In genomic region chr21:31343680-31344480, GRCh38 we compare ENCODE assay signal across 7 cellular contexts. TPM values are rescaled to one million over a fixed set of nuclear protein-coding genes. Genes with fewer than 3 reads are reported as not detected.
DNase-seq lines count a peak whose midpoint lies in the region; ATAC-seq and TF ChIP-seq lines count a peak whose summit lies in the region.

TSS of gene TIAM1 (minus strand) at chr21:31344261. CDS start at chr21:31266972, 77,289 bp downstream.

- CTCF ChIA-PET in Panc1 (lab: Charles Lee), result no interaction called here

- no peaks in the 10 kb centered on the region for H3K9me3 Mint-ChIP-seq in GM23338

- no peaks in the 10 kb centered on the region; the same call in 1 of the 2 replicates for H4K20me1 ChIP-seq in GM23338 (replicated peaks; ENCODE audit: insufficient read depth)

- H3K27ac ChIP-seq in GM23338 (ENCODE audit: low read depth), result no peak within 1 kb of the TSS
- no peak within 1 kb of the TSS for H3K27ac ChIP-seq in Panc1 (ENCODE audit: low read length)
- peak within 1 kb of the TSS; percentile 62 for H3K27ac ChIP-seq in brain microvascular endothelial cell
- peak within 1 kb of the TSS; percentile 48 for H3K27ac ChIP-seq in iPS-18a (ENCODE audit: low read length)

- H2AFZ ChIP-seq in GM23338, result peak within 1 kb of the TSS; percentile 60

- POLR2A ChIA-PET in Panc1 (lab: Charles Lee), result no interaction called here

- in situ Hi-C loops in Panc1 (cut with HindIII; ENCODE audit: low pct_unique_long_range_greater_than_20kb, low sequenced_read_pairs) (no loop called here), brain microvascular endothelial cell (cut with HindIII; ENCODE audit: low pct_ligation_motif_present, low sequenced_read_pairs) (no loop called here)

- peak; percentile 91 for ATAC-seq in GM23338
- peak; percentile 84 for ATAC-seq in Panc1
- ATAC-seq in HG02759 (IDR thresholded peaks at IDR 0.05; ENCODE audit: unreplicated experiment), result no peak

- no peaks in the 10 kb centered on the region for H3K9me3 ChIP-seq in Panc1 (ENCODE audit: control insufficient read depth, insufficient read depth, low read depth, low read length)
- no peaks in the 10 kb centered on the region for H3K9me3 ChIP-seq in iPS-18a (ENCODE audit: control insufficient read depth, low read depth, low read length)

- H3K36me3 ChIP-seq in GM23338 (ENCODE audit: insufficient read depth), result no peaks in the 10 kb centered on the region
- H3K36me3 ChIP-seq in Panc1 (ENCODE audit: control insufficient read depth, insufficient read depth, low read length), result no peaks in the 10 kb centered on the region
- H3K36me3 ChIP-seq in brain microvascular endothelial cell (replicated peaks), result no peaks in the 10 kb centered on the region
- no peaks in the 10 kb centered on the region for H3K36me3 ChIP-seq in iPS-18a (ENCODE audit: control insufficient read depth, low read depth, low read length)

- no peaks in the 10 kb centered on the region for H3F3A ChIP-seq in GM23338 (replicated peaks; ENCODE audit: low read depth)

- H3K36me3 Mint-ChIP-seq in GM23338 (ENCODE audit: low read depth), result no peaks in the 10 kb centered on the region

- peaks cover 19% of the 10 kb centered on the region; the same call in 1 of the 2 replicates for H3K79me2 ChIP-seq in GM23338 (replicated peaks; ENCODE audit: insufficient read depth)

- TF ChIP-seq CTCF in GM23338 (conservative IDR thresholded peaks at IDR 0.05; ENCODE audit: low read depth in 2 of 2) (no peak), Panc1 (IDR thresholded peaks at IDR 0.05) (no peak), brain microvascular endothelial cell (IDR thresholded peaks at IDR 0.05; ENCODE audit: low read depth, low read length, missing control alignments) (no peak)

- H3K4me1 Mint-ChIP-seq in GM23338, result peaks cover 33% of the 10 kb centered on the region

- H3K27me3 Mint-ChIP-seq in GM23338 (ENCODE audit: insufficient read depth, low read depth, poor library complexity), result peaks cover 21% of the 10 kb centered on the region

- peak within 1 kb of the TSS; percentile 93 for H3K4me2 ChIP-seq in GM23338

- BruUV-seq in Panc1 (replicated peaks; lab: Mats Ljungman, UMichigan), result no TSS peak

- H3K4me1 ChIP-seq in GM23338 (ENCODE audit: insufficient read depth) (peaks cover 21% of the 10 kb centered on the region), Panc1 (ENCODE audit: control insufficient read depth, insufficient read depth, low read length) (no peaks in the 10 kb centered on the region), iPS-18a (ENCODE audit: control insufficient read depth, low read depth, low read length) (peaks cover 22% of the 10 kb centered on the region)

- H3K4me3 ChIP-seq in GM23338 (peak within 1 kb of the TSS; percentile 82), Panc1 (ENCODE audit: low read depth in 2 of 2, low read length in 2 of 2) (peak within 1 kb of the TSS; percentile 39 to 74), brain microvascular endothelial cell (ENCODE audit: low read depth, low read length) (peak within 1 kb of the TSS; percentile 78), iPS-18a (ENCODE audit: low read length) (peak within 1 kb of the TSS; percentile 85), skeletal muscle cell (ENCODE audit: low read depth, low read length) (peak within 1 kb of the TSS; percentile 73)

- peak within 1 kb of the TSS; percentile 89 for H3K27ac Mint-ChIP-seq in GM23338

- H3K4me3 Mint-ChIP-seq in GM23338, result peak within 1 kb of the TSS; percentile 91

- peak; percentile 71 for DNase-seq in GM23338 (ENCODE audit: low spot score)
- DNase-seq in Panc1 (ENCODE audit: low read depth, low spot score), result no peak
- DNase-seq in brain microvascular endothelial cell, result peak; percentile 75
- DNase-seq in skeletal muscle cell (ENCODE audit: low read depth), result peak; percentile 49
- DNase-seq in NK-92 treated with Interleukin-12 subunit alpha and Interleukin-12 subunit beta, amount 100 ng/mL, for 24 hours (lab: John Stamatoyannopoulos, UW), result no peak

- intact Hi-C loops in Panc1 (cut with micrococcal nuclease; ENCODE audit: unreplicated experiment), result no loop called here

- no peaks in the 10 kb centered on the region for H3K9me2 ChIP-seq in GM23338 (ENCODE audit: insufficient read depth)

- H3K9ac ChIP-seq in iPS-18a (ENCODE audit: low read length), result peak within 1 kb of the TSS; percentile 85

- H3K27me3 ChIP-seq in GM23338 (ENCODE audit: insufficient read depth), result no peaks in the 10 kb centered on the region
- peaks cover 6% of the 10 kb centered on the region; the same call in 1 of the 2 replicates for H3K27me3 ChIP-seq in Panc1 (ENCODE audit: control insufficient read depth, insufficient read depth, low read length)
- no peaks in the 10 kb centered on the region for H3K27me3 ChIP-seq in brain microvascular endothelial cell (replicated peaks)
- peaks cover 12% of the 10 kb centered on the region for H3K27me3 ChIP-seq in iPS-18a (ENCODE audit: control insufficient read depth, insufficient read depth, low read length)

TF ChIP-seq in GM23338, 12 proteins besides CTCF, POLR2A, EP300 and RAD21:
- TF ChIP-seq POLR2AphosphoS5 (IDR thresholded peaks at IDR 0.05; ENCODE audit: low read depth) (peak; percentile 50; the same call in 1 of the 2 replicates), CREB1 (CRISPR knock-in tag; IDR thresholded peaks at IDR 0.05; ENCODE audit: low read depth) (no peak)
TF ChIP-seq in GM23338: peak in this region for 1.

RNA-seq across cellular contexts. Expression of gene TIAM1, which starts in this region (rescaled TPM):
- 15.8 and 20.0 TPM in 2 replicates for total RNA-seq in GM23338 (2014; rRNA removed; shearing (Covaris generic))
- polyA plus RNA-seq in GM23338 (2016; fragmentation: Nextera tagmentation; extraction: Ambion mirVana), result 18.4 and 18.5 TPM in 2 replicates
- 3.7 TPM for total RNA-seq in Panc1 (2021; ENCODE audit: unreplicated experiment)
- polyA plus RNA-seq in Panc1 (2012; ENCODE audit: insufficient read length), result 1.9 TPM

Comparison
In these comparisons a context has a peak if more than half of its experiments do, and no peak if none do; other contexts are left out.
1. DNase-seq: peak in GM23338 (single experiment), brain microvascular endothelial cell (single experiment) and skeletal muscle cell (single experiment); none in Panc1 (single experiment) and NK-92 treated with Interleukin-12 subunit alpha and Interleukin-12 subunit beta, amount 100 ng/mL, for 24 hours (single experiment).
2. H3K27ac ChIP-seq: peak in brain microvascular endothelial cell (single experiment) and iPS-18a (single experiment); none in GM23338 (single experiment) and Panc1 (single experiment).
3. Peak in every context shown above with its lines, with median percentiles within 50 percentile points of each other: H3K4me3 ChIP-seq.